Comparison of ENCODE assay signal across 8 cellular contexts in genomic region chr16:51818342-51818944, GRCh38.
DNase-seq lines count a peak whose midpoint lies in the region; ATAC-seq and TF ChIP-seq lines count a peak whose summit lies in the region.

No MANE protein-coding gene starts in this region.

- H3K4me1 ChIP-seq in RWPE2 (ENCODE audit: insufficient read depth, poor library complexity, severe bottlenecking): no peaks in the 10 kb centered on the region

- no peaks in the 10 kb centered on the region for H3K9me3 ChIP-seq in RWPE2 (ENCODE audit: severe bottlenecking)

- ATAC-seq in HG02798 (IDR thresholded peaks at IDR 0.05; ENCODE audit: poor library complexity, unreplicated experiment): peak; percentile 57
- no peak for ATAC-seq in RWPE2 (ENCODE audit: low read depth)
- ATAC-seq in GM21515 (IDR thresholded peaks at IDR 0.05; ENCODE audit: unreplicated experiment): no peak

- DNase-seq in NCI-H1417 (lab: John Stamatoyannopoulos, UW) (peak in 2 of 3 experiments; percentile 16 to 83), NCI-H1417 treated with DMSO at 0.1 percent for 48 hours (lab: John Stamatoyannopoulos, UW) (no peak), RWPE2 (ENCODE audit: low spot score) (no peak), globus pallidus (ENCODE audit: low spot score) (peak; percentile 45), superior temporal gyrus (ENCODE audit: extremely low spot score) (peak; percentile 56), DMS153 (lab: John Stamatoyannopoulos, UW) (no peak)

- H3K27me3 ChIP-seq in RWPE2 (ENCODE audit: insufficient read depth, poor library complexity, severe bottlenecking): peaks cover 4% of the 10 kb centered on the region

- no peak overlapping the region for H3K27ac ChIP-seq in RWPE2 (ENCODE audit: poor library complexity, severe bottlenecking)

- peak; percentile 76 for TF ChIP-seq CTCF in RWPE2 (IDR thresholded peaks at IDR 0.05; ENCODE audit: poor library complexity, severe bottlenecking)

- H3K4me3 ChIP-seq in RWPE2 (ENCODE audit: severe bottlenecking): no peak overlapping the region

- no peaks in the 10 kb centered on the region for H3K36me3 ChIP-seq in RWPE2 (ENCODE audit: low read depth)

Comparison
In these comparisons a context has a peak if more than half of its experiments do, and no peak if none do; other contexts are left out.
1. DNase-seq: peak in NCI-H1417 (2 of 3), globus pallidus (single experiment) and superior temporal gyrus (single experiment); none in NCI-H1417 treated with DMSO at 0.1 percent for 48 hours (single experiment), RWPE2 (single experiment) and DMS153 (single experiment).